ENCODE assay signal across 9 cellular contexts in the genomic region with DNA sequence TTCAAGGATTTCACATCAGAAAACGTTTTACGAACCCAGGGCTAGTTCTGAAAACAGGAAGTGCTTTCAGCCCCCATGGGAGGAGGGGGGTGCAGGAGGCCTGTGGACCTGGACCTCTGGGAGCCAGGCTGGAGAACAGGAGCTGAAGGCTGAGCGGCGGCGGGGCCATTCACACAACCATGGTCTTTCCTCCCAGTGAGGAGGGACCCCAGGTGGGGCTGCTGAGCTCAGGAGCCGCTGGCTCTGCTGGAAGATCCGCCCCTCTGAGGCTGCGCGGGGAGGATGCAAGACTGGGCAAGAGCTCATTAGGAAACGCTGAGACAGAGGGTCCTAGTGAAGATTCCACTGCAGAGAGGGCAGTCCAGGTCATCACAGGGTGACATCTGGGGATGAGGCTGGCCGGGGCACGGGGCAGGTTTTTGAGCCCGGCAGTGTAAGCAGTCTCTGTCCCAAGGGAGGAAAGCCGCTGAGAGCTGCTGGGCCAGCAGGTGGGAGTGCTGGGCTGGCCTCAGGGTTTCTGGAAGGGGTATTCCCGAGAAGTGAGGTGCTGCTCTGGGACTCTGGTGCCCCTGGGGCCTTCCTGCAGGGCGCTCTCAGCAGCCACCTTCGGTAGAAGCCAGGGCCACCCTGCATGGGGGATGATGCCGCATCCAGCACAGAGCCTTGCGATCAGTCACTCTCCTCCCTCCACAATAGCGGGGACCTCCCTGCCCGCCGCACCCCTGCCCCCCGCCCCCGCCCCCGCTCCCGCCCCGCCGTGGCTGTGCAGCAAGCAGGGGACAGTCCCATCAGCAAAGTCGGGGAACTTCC. TPM values are rescaled to one million over a fixed set of nuclear protein-coding genes. Genes with fewer than 3 reads are reported as not detected.
DNase-seq lines count a peak whose midpoint lies in the region; ATAC-seq and TF ChIP-seq lines count a peak whose summit lies in the region.
"Had no signal": no experiment of that assay in that cellular context is flagged by ENCODE, and none has a peak within 500 bp of the region (broad histone marks: within the 10 kb centered on the region; RNA-seq: fewer than 3 reads in every experiment).

No MANE protein-coding gene starts in this region.

- H3K79me2 ChIP-seq in osteoblast (ENCODE audit: insufficient read depth, low read length), result no peaks in the 10 kb centered on the region

- H3K4me1 Mint-ChIP-seq in activated CD4-positive, alpha-beta T cell treated with anti-CD3 and anti-CD28 coated beads, Interleukin-2, amount 10 ng/mL, durations not matched to agents 24 days and 14 days, result peaks cover 70% of the 10 kb centered on the region

- peak overlapping the region; percentile 51 for H2AFZ ChIP-seq in osteoblast (ENCODE audit: low read length)

- H3K9me3 Mint-ChIP-seq in activated CD4-positive, alpha-beta T cell treated with anti-CD3 and anti-CD28 coated beads, Interleukin-2, amount 10 ng/mL, durations not matched to agents 24 days and 14 days, result no peaks in the 10 kb centered on the region

- H4K20me1 ChIP-seq in osteoblast (ENCODE audit: insufficient read depth, low read length), result no peaks in the 10 kb centered on the region

- TF ChIP-seq POLR2A in esophagus squamous epithelium (IDR thresholded peaks at IDR 0.05), result no peak

- ATAC-seq in GM18907 (IDR thresholded peaks at IDR 0.05; ENCODE audit: unreplicated experiment) (peak; percentile 48), HG03432 (IDR thresholded peaks at IDR 0.05; ENCODE audit: unreplicated experiment) (peak; percentile 46)

- intact Hi-C loops in activated CD4-positive, alpha-beta T cell treated with anti-CD3 and anti-CD28 coated beads, Interleukin-2, amount 10 ng/mL, durations not matched to agents 24 days and 14 days (cut with micrococcal nuclease), result loop anchor here (10.0 kb wide), 1 partner anchor 1155 kb away; no protein-coding TSS in a partner anchor
- intact Hi-C loops in esophagus squamous epithelium (cut with DNase I), result no loop called here

- H3K27ac ChIP-seq in esophagus squamous epithelium (peak overlapping the region; percentile 15 to 69 (median 50)), osteoblast (ENCODE audit: low read depth, low read length) (no peak overlapping the region)

- H3K4me1 ChIP-seq in esophagus squamous epithelium, result peaks cover 9 to 70% (median 20%) of the 10 kb centered on the region in 3 donors
- H3K4me1 ChIP-seq in osteoblast (ENCODE audit: insufficient read depth, low read length), result peaks cover 3% of the 10 kb centered on the region

- DNase-seq in activated CD4-positive, alpha-beta T cell treated with anti-CD3 and anti-CD28 coated beads, Interleukin-2, amount 10 ng/mL, durations not matched to agents 24 days and 14 days, result peak; percentile 75
- DNase-seq in esophagus squamous epithelium (lab: John Stamatoyannopoulos, UW) (no peak), osteoblast (ENCODE audit: insufficient read length, low spot score, missing footprints) (no peak), NCI-H2029 (lab: John Stamatoyannopoulos, UW) (no peak), NCI-H2107 treated with DMSO at 0.1 percent for 48 hours (lab: John Stamatoyannopoulos, UW; ENCODE audit: unreplicated experiment) (no peak), NCI-H226 (no peak)

- peaks cover 44% of the 10 kb centered on the region for H3K36me3 Mint-ChIP-seq in activated CD4-positive, alpha-beta T cell treated with anti-CD3 and anti-CD28 coated beads, Interleukin-2, amount 10 ng/mL, durations not matched to agents 24 days and 14 days (ENCODE audit: low read depth)

- no peaks in the 10 kb centered on the region for H3K27me3 Mint-ChIP-seq in activated CD4-positive, alpha-beta T cell treated with anti-CD3 and anti-CD28 coated beads, Interleukin-2, amount 10 ng/mL, durations not matched to agents 24 days and 14 days

- H3K27me3 ChIP-seq in esophagus squamous epithelium, result peaks cover 0 to 8% (median 0%) of the 10 kb centered on the region in 4 donors
- peaks cover 6% of the 10 kb centered on the region for H3K27me3 ChIP-seq in osteoblast (ENCODE audit: insufficient read depth, low read length)

- peak overlapping the region; percentile 8 to 58 (median 36) for H3K4me3 ChIP-seq in esophagus squamous epithelium
- peak overlapping the region; percentile 40 for H3K4me3 ChIP-seq in osteoblast (ENCODE audit: insufficient read depth, low read length)

- 14 to 22% methylated on average over 7 to 8 of the region's 29 CpGs for WGBS in esophagus squamous epithelium, 2 donors

- no peaks in the 10 kb centered on the region for H3K9me3 ChIP-seq in esophagus squamous epithelium
- H3K9me3 ChIP-seq in osteoblast (ENCODE audit: low read depth, low read length), result no peaks in the 10 kb centered on the region

- H3K4me2 ChIP-seq in osteoblast (ENCODE audit: insufficient read depth, low read length), result peak overlapping the region; percentile 60

- peak overlapping the region; percentile 83 for H3K4me3 Mint-ChIP-seq in activated CD4-positive, alpha-beta T cell treated with anti-CD3 and anti-CD28 coated beads, Interleukin-2, amount 10 ng/mL, durations not matched to agents 24 days and 14 days

- H3K27ac Mint-ChIP-seq in activated CD4-positive, alpha-beta T cell treated with anti-CD3 and anti-CD28 coated beads, Interleukin-2, amount 10 ng/mL, durations not matched to agents 24 days and 14 days, result peak overlapping the region; percentile 90

- TF ChIP-seq CTCF in esophagus squamous epithelium (IDR thresholded peaks at IDR 0.05), result peak in 1 of 6 experiments; percentile 25
- no peak for TF ChIP-seq CTCF in osteoblast (IDR thresholded peaks at IDR 0.05; ENCODE audit: extremely low read depth, low read depth, low read length)

- H3K36me3 ChIP-seq in esophagus squamous epithelium (no peaks in the 10 kb centered on the region), osteoblast (ENCODE audit: insufficient read depth, low read length) (no peaks in the 10 kb centered on the region)

RNA-seq across cellular contexts. Expression of a gene that starts 7.5 kb away (rescaled TPM):
- total RNA-seq in activated CD4-positive, alpha-beta T cell treated with anti-CD3 and anti-CD28 coated beads, Interleukin-2, amount 10 ng/mL, durations not matched to agents 24 days and 14 days, result 8.6 and 11.5 TPM in 2 replicates
- total RNA-seq in esophagus squamous epithelium (10 to 100 TPM in 1 of 4 donors, 1 to 10 TPM in 3; 4.3 to 23.5 (median 8.5) TPM), osteoblast (12.4 and 14.5 TPM in 2 replicates)

RNA-seq across cellular contexts. Expression of a gene that starts 52.7 kb away (rescaled TPM):
- total RNA-seq in activated CD4-positive, alpha-beta T cell treated with anti-CD3 and anti-CD28 coated beads, Interleukin-2, amount 10 ng/mL, durations not matched to agents 24 days and 14 days, result not detected in 2 replicates
- total RNA-seq in esophagus squamous epithelium (10 to 100 TPM; 14.8 to 83.8 (median 38.6) TPM), osteoblast (not detected in 2 replicates)
- total RNA-seq: T-helper 1 cell treated with Interleukin-12 subunit alpha and Interleukin-12 subunit beta and Interleukin-4 antibody, amounts not matched to agents 30 ng/mL and 1 ng/mL, for 36 hours had no signal

RNA-seq across cellular contexts. Expression of a gene that starts 56.7 kb away (rescaled TPM):
- 88.8 and 90.5 TPM in 2 replicates for total RNA-seq in activated CD4-positive, alpha-beta T cell treated with anti-CD3 and anti-CD28 coated beads, Interleukin-2, amount 10 ng/mL, durations not matched to agents 24 days and 14 days
- total RNA-seq in esophagus squamous epithelium (10 to 100 TPM; 29.7 to 90.2 (median 40.9) TPM), osteoblast (28.3 and 33.3 TPM in 2 replicates)

Comparison
In these comparisons a context has a peak if more than half of its experiments do, and no peak if none do; other contexts are left out.
1. RNA of a gene that starts 52.7 kb away (total RNA-seq): 14.8 to 83.8 TPM in esophagus squamous epithelium; not detected in activated CD4-positive, alpha-beta T cell treated with anti-CD3 and anti-CD28 coated beads, Interleukin-2, amount 10 ng/mL, durations not matched to agents 24 days and 14 days and not detected in osteoblast; every median in the first group is over 10 times any median in the second.